In genomic region chr1:2044510-2045319, GRCh38 we compare ENCODE assay signal across 8 cellular contexts. TPM values are rescaled to one million over a fixed set of nuclear protein-coding genes. Genes with fewer than 3 reads are reported as not detected.
DNase-seq lines count a peak whose midpoint lies in the region; ATAC-seq, FAIRE-seq and TF ChIP-seq lines count a peak whose summit lies in the region.

No MANE protein-coding gene starts in this region.

- DNase-seq in Caco-2: peak in 1 of 2 experiments; percentile 82
- DNase-seq in HTR-8/SVneo (ENCODE audit: insufficient read length, low spot score): peak; percentile 74
- DNase-seq in T-helper 17 cell: peak; percentile 80 to 87 (median 87)
- DNase-seq in amniotic epithelial cell (ENCODE audit: low read depth): peak; percentile 2
- DNase-seq in right cardiac atrium: peak; percentile 72 to 91 (median 90)
- peak; percentile 79 for DNase-seq in sciatic nerve (ENCODE audit: low spot score)

- WGBS in right cardiac atrium: 8% methylated on average over 75 of the region's 75 CpGs

- TF ChIP-seq CTCF in Caco-2 (IDR thresholded peaks at IDR 0.05; ENCODE audit: insufficient read depth in 1 of 2, low read depth in 1 of 2, low read length in 1 of 2, severe bottlenecking in 1 of 2, unreplicated experiment in 1 of 2): peak; percentile 48 to 77

- H3K36me3 Mint-ChIP-seq in Caco-2 (ENCODE audit: insufficient read depth, unreplicated experiment) (peaks cover 11% of the 10 kb centered on the region), T-helper 17 cell (ENCODE audit: low read depth) (peaks cover 2% of the 10 kb centered on the region)

- no peak overlapping the region for H3K27ac ChIP-seq in right cardiac atrium (ENCODE audit: low read length)

- peak; percentile 89 for FAIRE-seq in HTR-8/SVneo (lab: Jason Lieb, UNC)

- H3K27me3 ChIP-seq in Caco-2 (replicated peaks; ENCODE audit: control insufficient read depth, insufficient read depth, low read length): no peaks in the 10 kb centered on the region
- no peaks in the 10 kb centered on the region for H3K27me3 ChIP-seq in right cardiac atrium (ENCODE audit: control insufficient read depth, insufficient read depth)

- no peaks in the 10 kb centered on the region for H3K27me3 Mint-ChIP-seq in Caco-2 (ENCODE audit: insufficient read depth, unreplicated experiment)
- peaks cover 6% of the 10 kb centered on the region for H3K27me3 Mint-ChIP-seq in T-helper 17 cell

- H3K36me3 ChIP-seq in Caco-2 (ENCODE audit: control insufficient read depth, insufficient read depth, low read length): no peaks in the 10 kb centered on the region

- H3K4me1 ChIP-seq in Caco-2 (peaks cover 29% of the 10 kb centered on the region), right cardiac atrium (ENCODE audit: control insufficient read depth, insufficient read depth, low read length) (no peaks in the 10 kb centered on the region)

- POLR2A ChIA-PET in Caco-2 (lab: Charles Lee): no interaction called here

- CTCF ChIA-PET in Caco-2 (lab: Charles Lee): interaction anchor here (0.6 to 2.1 kb wide), 13 partner anchors 8 to 139 kb away, joined by 3 to 30 read pairs (median 4); no protein-coding TSS in a partner anchor

- peak; percentile 92 for ATAC-seq in T-helper 17 cell
- ATAC-seq in right cardiac atrium: peak; percentile 69 to 71
- ATAC-seq in sciatic nerve: peak; percentile 70
- no peak for ATAC-seq in HG02678 (IDR thresholded peaks at IDR 0.05; ENCODE audit: unreplicated experiment)
- ATAC-seq in HG02884 (IDR thresholded peaks at IDR 0.05; ENCODE audit: unreplicated experiment): no peak

- H3K9me3 ChIP-seq in Caco-2 (no peaks in the 10 kb centered on the region), T-helper 17 cell (ENCODE audit: control insufficient read depth, low read length, poor library complexity, severe bottlenecking) (no peaks in the 10 kb centered on the region), right cardiac atrium (ENCODE audit: control insufficient read depth, low read length) (no peaks in the 10 kb centered on the region)

- H3K4me1 Mint-ChIP-seq in Caco-2 (ENCODE audit: low read depth, unreplicated experiment) (peaks cover 14% of the 10 kb centered on the region), T-helper 17 cell (peaks cover 25% of the 10 kb centered on the region)

- H3K4me3 Mint-ChIP-seq in Caco-2 (ENCODE audit: unreplicated experiment) (no peak overlapping the region), T-helper 17 cell (peak overlapping the region; percentile 68)

- H3K9me3 Mint-ChIP-seq in Caco-2 (ENCODE audit: unreplicated experiment): no peaks in the 10 kb centered on the region

- H3K4me3 ChIP-seq in Caco-2 (ENCODE audit: low read depth, low read length) (no peak overlapping the region), right cardiac atrium (ENCODE audit: low read length) (no peak overlapping the region)

- BruUV-seq in Caco-2 (replicated peaks; lab: Mats Ljungman, UMichigan): no TSS peak

- intact Hi-C loops in Caco-2 (cut with micrococcal nuclease; ENCODE audit: unreplicated experiment): loop anchor here (5.0 kb wide), 1 partner anchor 42 kb away; the partner anchor contains the start of gene CFAP74
- intact Hi-C loops in right cardiac atrium (cut with DNase I): loop anchor here (5.0 kb wide), 4 partner anchors 82 to 102 kb away; no protein-coding TSS in a partner anchor
- intact Hi-C loops in sciatic nerve (cut with DNase I): loop anchor here (10.0 kb wide), 1 partner anchor 90 kb away; no protein-coding TSS in a partner anchor

- H3K27ac Mint-ChIP-seq in Caco-2 (ENCODE audit: unreplicated experiment) (no peak overlapping the region), T-helper 17 cell (no peak overlapping the region)

RNA-seq across cellular contexts. Expression of gene PRKCZ, which starts 5.5 kb away (rescaled TPM):
- total RNA-seq in Caco-2 (2022): 45.9 and 48.7 TPM in 2 replicates
- total RNA-seq in T-helper 17 cell: 10 to 100 TPM; 26.0 to 33.5 TPM
- 10 to 100 TPM; 15.1 to 28.1 (median 22.3) TPM for total RNA-seq in right cardiac atrium
- 21.2 TPM for polyA plus RNA-seq in right cardiac atrium
- total RNA-seq in sciatic nerve: 3.5 TPM

RNA-seq across cellular contexts. Expression of gene GABRD, which starts 25.6 kb away (rescaled TPM):
- 0.16 and 0.34 TPM in 2 replicates for total RNA-seq in Caco-2 (2022)
- total RNA-seq in T-helper 17 cell: under 1 TPM in 1 of 2 donors, not detected in 1; 0.17 TPM
- under 1 TPM in 3 of 4 donors, not detected in 1; 0.26 to 0.85 (median 0.45) TPM for total RNA-seq in right cardiac atrium
- 0.48 TPM for polyA plus RNA-seq in right cardiac atrium
- total RNA-seq in sciatic nerve: not detected

RNA-seq across cellular contexts. Expression of gene CFAP74, which starts 41.1 kb away (rescaled TPM):
- not detected in 2 replicates for total RNA-seq in Caco-2 (2022)
- not detected for total RNA-seq in T-helper 17 cell
- total RNA-seq in right cardiac atrium: not detected
- polyA plus RNA-seq in right cardiac atrium: 0.11 TPM
- 0.09 TPM for total RNA-seq in sciatic nerve

Comparison
In these comparisons a context has a peak if more than half of its experiments do, and no peak if none do; other contexts are left out.
1. ATAC-seq: peak in T-helper 17 cell (single experiment), right cardiac atrium (2 of 2) and sciatic nerve (single experiment); none in HG02678 (single experiment) and HG02884 (single experiment).